15 cellular contexts compared by ENCODE assay signal in genomic region chr5:40017151-40017550, GRCh38.
"Had no signal": no experiment of that assay in that cellular context is flagged by ENCODE, and none has a peak within 500 bp of the region (broad histone marks: within the 10 kb centered on the region; RNA-seq: fewer than 3 reads in every experiment).

No MANE protein-coding gene starts in this region.

- DNase-seq: activated B cell treated with CpG ODN at 0.5 μM for 24 hours; activated CD4-positive, alpha-beta T cell treated with anti-CD3 and anti-CD28 coated beads, Interleukin-2, amount 10 ng/mL, durations not matched to agents 24 days and 14 days; activated CD8-positive, alpha-beta memory T cell treated with anti-CD3 and anti-CD28 coated beads for 24 hours; activated naive CD4-positive, alpha-beta T cell treated with anti-CD3 and anti-CD28 coated beads for 36 hours; caudate nucleus; cortex of kidney; effector CD8-positive, alpha-beta T cell; gastrocnemius medialis; islet precursor cell; left lung; mesendoderm; stimulated activated CD4-positive, alpha-beta T cell treated with anti-CD3 and anti-CD28 coated beads, Interleukin-12 subunit alpha, Interleukin-12 subunit beta, amount 100 ng/mL, for 4 hours; stimulated activated naive CD4-positive, alpha-beta T cell; substantia nigra; trophoblast cell had no signal
